Comparison of ENCODE assay signal across 8 cellular contexts in genomic region chr6:49410564-49410963, GRCh38. TPM values are rescaled to one million over a fixed set of nuclear protein-coding genes. Genes with fewer than 3 reads are reported as not detected.
"Had no signal": no experiment of that assay in that cellular context is flagged by ENCODE, and none has a peak within 500 bp of the region (broad histone marks: within the 10 kb centered on the region; RNA-seq: fewer than 3 reads in every experiment).

No MANE protein-coding gene starts in this region.

- H3K36me3 ChIP-seq: ascending aorta, gastroesophageal sphincter, ovary, right atrium auricular region, tibial artery, vagina had no signal

- H3K27ac ChIP-seq: ascending aorta, gastroesophageal sphincter, ovary, right atrium auricular region, tibial artery, vagina had no signal

- ATAC-seq: stimulated activated memory B cell treated with anti-CD40 and anti-IgM and Interleukin-4, amounts not matched to agents 10 μg/mL and 1 μg/mL and 100 μg/mL, for 72 hours had no signal

- H3K4me1 ChIP-seq: ascending aorta, gastroesophageal sphincter, right atrium auricular region, tibial artery, vagina had no signal

- H3K27me3 ChIP-seq: ascending aorta, gastroesophageal sphincter, ovary, right atrium auricular region, tibial artery, vagina had no signal

- H3K9me3 ChIP-seq: ascending aorta, gastroesophageal sphincter, ovary, right atrium auricular region, tibial artery, vagina had no signal

- DNase-seq: kidney had no signal

- H3K4me3 ChIP-seq: ascending aorta, gastroesophageal sphincter, ovary, right atrium auricular region, tibial artery, vagina had no signal

RNA-seq across cellular contexts. Expression of gene CENPQ, which starts 52.6 kb away (rescaled TPM):
- total RNA-seq: ascending aorta had no signal
